Comparison of ENCODE assay signal across 8 cellular contexts in genomic region chr12:48197549-48197966, GRCh38. TPM values are rescaled to one million over a fixed set of nuclear protein-coding genes. Genes with fewer than 3 reads are reported as not detected.
A peak's percentile ranks its signal among the peaks of the same experiment; 100 is the strongest.
DNase-seq lines count a peak whose midpoint lies in the region; ATAC-seq and TF ChIP-seq lines count a peak whose summit lies in the region.

No MANE protein-coding gene starts in this region.

- peak overlapping the region; percentile 88 to 96 (median 89) for H3K4me3 Mint-ChIP-seq in CD4-positive, CD25-positive, alpha-beta regulatory T cell
- H3K4me3 Mint-ChIP-seq in T-helper 2 cell treated with Interferon-gamma antibody and Interleukin-4, amounts not matched to agents 5 μg/mL and 100 μg/mL, for 36 hours: peak overlapping the region; percentile 88
- peak overlapping the region; percentile 83 to 97 (median 89) for H3K4me3 Mint-ChIP-seq in naive thymus-derived CD8-positive, alpha-beta T cell

- peaks cover 5 to 47% (median 29%) of the 10 kb centered on the region in 4 donors for H3K4me1 Mint-ChIP-seq in CD4-positive, CD25-positive, alpha-beta regulatory T cell
- peaks cover 34% of the 10 kb centered on the region for H3K4me1 Mint-ChIP-seq in T-helper 2 cell treated with Interferon-gamma antibody and Interleukin-4, amounts not matched to agents 5 μg/mL and 100 μg/mL, for 36 hours (ENCODE audit: low read depth)
- peaks cover 29 to 52% (median 39%) of the 10 kb centered on the region in 4 donors for H3K4me1 Mint-ChIP-seq in naive thymus-derived CD8-positive, alpha-beta T cell

- H3K9me3 Mint-ChIP-seq in CD4-positive, CD25-positive, alpha-beta regulatory T cell: peaks cover 0 to 12% (median 3%) of the 10 kb centered on the region in 7 donors
- H3K9me3 Mint-ChIP-seq in T-helper 2 cell treated with Interferon-gamma antibody and Interleukin-4, amounts not matched to agents 5 μg/mL and 100 μg/mL, for 36 hours: peaks cover 15% of the 10 kb centered on the region
- peaks cover 0 to 22% (median 14%) of the 10 kb centered on the region in 9 donors for H3K9me3 Mint-ChIP-seq in naive thymus-derived CD8-positive, alpha-beta T cell

- peak; percentile 46 to 50 for ATAC-seq in CD4-positive, CD25-positive, alpha-beta regulatory T cell (ENCODE audit: low read depth in 2 of 2)
- ATAC-seq in GM19351 (IDR thresholded peaks at IDR 0.05; ENCODE audit: unreplicated experiment) (peak; percentile 24), HG02610 (IDR thresholded peaks at IDR 0.05; ENCODE audit: unreplicated experiment) (no peak)
- ATAC-seq in naive thymus-derived CD8-positive, alpha-beta T cell: peak; percentile 48 to 58

- H3K4me3 ChIP-seq in CD4-positive, CD25-positive, alpha-beta regulatory T cell (ENCODE audit: low read depth, low read length): peak overlapping the region; percentile 98
- peak overlapping the region; percentile 79 for H3K4me3 ChIP-seq in HUES6 (ENCODE audit: low read depth, low read length)
- H3K4me3 ChIP-seq in esophagus muscularis mucosa: peak overlapping the region; percentile 71 to 81 (median 76)

- peaks cover 19% of the 10 kb centered on the region for H3K27me3 Mint-ChIP-seq in CD4-positive, CD25-positive, alpha-beta regulatory T cell
- H3K27me3 Mint-ChIP-seq in T-helper 2 cell treated with Interferon-gamma antibody and Interleukin-4, amounts not matched to agents 5 μg/mL and 100 μg/mL, for 36 hours (ENCODE audit: low read depth): peaks cover 28% of the 10 kb centered on the region
- H3K27me3 Mint-ChIP-seq in naive thymus-derived CD8-positive, alpha-beta T cell: peaks cover 1 to 14% (median 8%) of the 10 kb centered on the region in 5 donors

- no peak for TF ChIP-seq EP300 in esophagus muscularis mucosa (IDR thresholded peaks at IDR 0.05)

- peak overlapping the region; percentile 41 for H3K9ac ChIP-seq in HUES6 (ENCODE audit: low read length)

- H3K4me1 ChIP-seq in CD4-positive, CD25-positive, alpha-beta regulatory T cell (ENCODE audit: control insufficient read depth, insufficient read depth, low read length, poor library complexity, severe bottlenecking): peaks cover 26% of the 10 kb centered on the region
- H3K4me1 ChIP-seq in HUES6 (ENCODE audit: control insufficient read depth, insufficient read depth, low read length) (no peaks in the 10 kb centered on the region; the same call in 1 of the 2 replicates), esophagus muscularis mucosa (peaks cover 19 to 25% (median 23%) of the 10 kb centered on the region in 4 donors)

- intact Hi-C loops in esophagus muscularis mucosa (cut with DNase I): no loop called here

- peak in 1 of 3 donors; percentile 65 for DNase-seq in CD4-positive, CD25-positive, alpha-beta regulatory T cell
- no peak for DNase-seq in T-helper 2 cell treated with Interferon-gamma antibody and Interleukin-4, amounts not matched to agents 5 μg/mL and 100 μg/mL, for 36 hours (ENCODE audit: low spot score)
- DNase-seq in esophagus muscularis mucosa (ENCODE audit: extremely low spot score) (peak; percentile 82), HuH-7 (ENCODE audit: low spot score) (no peak)
- DNase-seq in naive thymus-derived CD8-positive, alpha-beta T cell: peak in 5 of 10 donors; percentile 15 to 65 (median 61)

- peak overlapping the region; percentile 94 for H3K27ac ChIP-seq in CD4-positive, CD25-positive, alpha-beta regulatory T cell (ENCODE audit: insufficient read depth, low read length, poor library complexity, severe bottlenecking)
- H3K27ac ChIP-seq in HUES6 (ENCODE audit: low read depth, low read length) (no peak overlapping the region), esophagus muscularis mucosa (replicated peaks in 1 of 4) (peak overlapping the region; percentile 91 to 97 (median 95))

- 0% methylated on average over 10 of the region's 10 CpGs for WGBS in esophagus muscularis mucosa

- H3K27me3 ChIP-seq in CD4-positive, CD25-positive, alpha-beta regulatory T cell (ENCODE audit: control insufficient read depth, insufficient read depth, low read length): peaks cover 9% of the 10 kb centered on the region
- H3K27me3 ChIP-seq in HUES6 (ENCODE audit: control insufficient read depth, insufficient read depth, low read length) (peaks cover 91% of the 10 kb centered on the region), esophagus muscularis mucosa (peaks cover 0 to 7% (median 0%) of the 10 kb centered on the region in 4 donors)

- TF ChIP-seq CTCF in esophagus muscularis mucosa (IDR thresholded peaks at IDR 0.05): peak; percentile 21 to 49 (median 37)

- peak overlapping the region; percentile 50 to 94 (median 94) for H3K27ac Mint-ChIP-seq in CD4-positive, CD25-positive, alpha-beta regulatory T cell
- peak overlapping the region; percentile 89 for H3K27ac Mint-ChIP-seq in T-helper 2 cell treated with Interferon-gamma antibody and Interleukin-4, amounts not matched to agents 5 μg/mL and 100 μg/mL, for 36 hours
- peak overlapping the region; percentile 91 to 99 (median 96) for H3K27ac Mint-ChIP-seq in naive thymus-derived CD8-positive, alpha-beta T cell

- H3K36me3 ChIP-seq in CD4-positive, CD25-positive, alpha-beta regulatory T cell (ENCODE audit: control insufficient read depth, insufficient read depth, low read length): no peaks in the 10 kb centered on the region
- H3K36me3 ChIP-seq in HUES6 (ENCODE audit: control insufficient read depth, insufficient read depth, low read length) (no peaks in the 10 kb centered on the region), esophagus muscularis mucosa (no peaks in the 10 kb centered on the region)

- POLR2A ChIA-PET in naive thymus-derived CD8-positive, alpha-beta T cell (lab: Charles Lee): interaction anchor here (0.6 to 5.0 kb wide), 13 partner anchors 8 to 492 kb away, joined by 3 to 41 read pairs (median 5); partner anchors contain the start of genes ASB8, CCDC184, RPAP3 and SENP1

- H3K9me3 ChIP-seq in CD4-positive, CD25-positive, alpha-beta regulatory T cell (ENCODE audit: control insufficient read depth in 2 of 2, low read length in 2 of 2): no peaks in the 10 kb centered on the region
- no peaks in the 10 kb centered on the region for H3K9me3 ChIP-seq in HUES6 (ENCODE audit: control insufficient read depth, insufficient read depth, low read depth, low read length)
- H3K9me3 ChIP-seq in esophagus muscularis mucosa: peaks cover 0 to 7% (median under 1%) of the 10 kb centered on the region in 4 donors

- peaks cover 14% of the 10 kb centered on the region for H3K36me3 Mint-ChIP-seq in CD4-positive, CD25-positive, alpha-beta regulatory T cell
- peaks cover 22% of the 10 kb centered on the region for H3K36me3 Mint-ChIP-seq in T-helper 2 cell treated with Interferon-gamma antibody and Interleukin-4, amounts not matched to agents 5 μg/mL and 100 μg/mL, for 36 hours (ENCODE audit: low read depth)
- peaks cover 10 to 20% (median 15%) of the 10 kb centered on the region in 3 donors for H3K36me3 Mint-ChIP-seq in naive thymus-derived CD8-positive, alpha-beta T cell

- no peak for TF ChIP-seq POLR2A in esophagus muscularis mucosa (IDR thresholded peaks at IDR 0.05; ENCODE audit: low read depth)

RNA-seq across cellular contexts. Expression of gene OR10AD1, which starts 5.5 kb away (rescaled TPM):
- total RNA-seq in CD4-positive, CD25-positive, alpha-beta regulatory T cell: not detected
- under 1 TPM in 1 of 4 donors, not detected in 3; 0.22 TPM for polyA plus RNA-seq in CD4-positive, CD25-positive, alpha-beta regulatory T cell
- total RNA-seq in esophagus muscularis mucosa: not detected
- not detected for total RNA-seq in naive thymus-derived CD8-positive, alpha-beta T cell
- not detected for polyA plus RNA-seq in naive thymus-derived CD8-positive, alpha-beta T cell

RNA-seq across cellular contexts. Expression of gene CCDC184, which starts 14.1 kb away (rescaled TPM):
- total RNA-seq in CD4-positive, CD25-positive, alpha-beta regulatory T cell: 1.6 TPM
- under 1 TPM; 0.15 to 0.24 (median 0.18) TPM for polyA plus RNA-seq in CD4-positive, CD25-positive, alpha-beta regulatory T cell
- 1 to 10 TPM in 3 of 4 donors, under 1 TPM in 1; 0.66 to 2.5 (median 1.7) TPM for total RNA-seq in esophagus muscularis mucosa
- total RNA-seq in naive thymus-derived CD8-positive, alpha-beta T cell: not detected
- under 1 TPM in 2 of 3 donors, not detected in 1; 0.11 to 0.13 TPM for polyA plus RNA-seq in naive thymus-derived CD8-positive, alpha-beta T cell

RNA-seq across cellular contexts. Expression of gene ASB8, which starts 40.2 kb away (rescaled TPM):
- total RNA-seq in CD4-positive, CD25-positive, alpha-beta regulatory T cell: 46.6 TPM
- polyA plus RNA-seq in CD4-positive, CD25-positive, alpha-beta regulatory T cell: 100 to 1,000 TPM in 1 of 4 donors, 10 to 100 TPM in 3; 73.2 to 121 (median 90.0) TPM
- total RNA-seq in esophagus muscularis mucosa: 10 to 100 TPM; 32.1 to 40.9 (median 36.2) TPM
- 10 to 100 TPM; 71.0 to 81.0 TPM for total RNA-seq in naive thymus-derived CD8-positive, alpha-beta T cell
- 10 to 100 TPM; 61.2 to 75.6 (median 64.4) TPM for polyA plus RNA-seq in naive thymus-derived CD8-positive, alpha-beta T cell
